13 cellular contexts compared by ENCODE assay signal in genomic region chr17:19264277-19264676, GRCh38. TPM values are rescaled to one million over a fixed set of nuclear protein-coding genes. Genes with fewer than 3 reads are reported as not detected.
DNase-seq lines count a peak whose midpoint lies in the region; ATAC-seq and TF ChIP-seq lines count a peak whose summit lies in the region.
"Had no signal": no experiment of that assay in that cellular context is flagged by ENCODE, and none has a peak within 500 bp of the region (broad histone marks: within the 10 kb centered on the region; RNA-seq: fewer than 3 reads in every experiment).

No MANE protein-coding gene starts in this region.

- peaks cover 7% of the 10 kb centered on the region for H3K27me3 Mint-ChIP-seq in glutamatergic neuron (ENCODE audit: unreplicated experiment)
- peaks cover 8% of the 10 kb centered on the region for H3K27me3 Mint-ChIP-seq in activated T-cell treated with anti-CD3 and anti-CD28 coated beads, Interleukin-2, amount 50 U/mL, for 4 hours (ENCODE audit: low read depth)
- H3K27me3 Mint-ChIP-seq in activated T-cell treated with anti-CD3 and anti-CD28 coated beads, Interleukin-2, amount 50 U/mL, for 72 hours (ENCODE audit: low read depth) = peaks cover 58% of the 10 kb centered on the region

- TF ChIP-seq EP300 in sigmoid colon (IDR thresholded peaks at IDR 0.05) = no peak

- no peaks in the 10 kb centered on the region for H3K27me3 ChIP-seq in heart left ventricle
- H3K27me3 ChIP-seq in sigmoid colon = no peaks in the 10 kb centered on the region
- H3K27me3 ChIP-seq in uterus = no peaks in the 10 kb centered on the region

- peaks cover 5% of the 10 kb centered on the region for H3K36me3 Mint-ChIP-seq in glutamatergic neuron (ENCODE audit: unreplicated experiment)
- peaks cover 4% of the 10 kb centered on the region for H3K36me3 Mint-ChIP-seq in activated T-cell treated with anti-CD3 and anti-CD28 coated beads, Interleukin-2, amount 50 U/mL, for 4 hours (ENCODE audit: insufficient read depth)
- no peaks in the 10 kb centered on the region for H3K36me3 Mint-ChIP-seq in activated T-cell treated with anti-CD3 and anti-CD28 coated beads, Interleukin-2, amount 50 U/mL, for 72 hours (ENCODE audit: insufficient read depth in 2 of 2)

- H3K36me3 ChIP-seq in heart left ventricle = no peaks in the 10 kb centered on the region
- no peaks in the 10 kb centered on the region for H3K36me3 ChIP-seq in sigmoid colon
- H3K36me3 ChIP-seq in uterus = no peaks in the 10 kb centered on the region

- no peak overlapping the region for H3K4me3 ChIP-seq in heart left ventricle
- H3K4me3 ChIP-seq in sigmoid colon = no peak overlapping the region
- H3K4me3 ChIP-seq in uterus = no peak overlapping the region

- WGBS in heart left ventricle, 4 donors = 34 to 45% (median 39%) methylated on average over 3 of the region's 3 CpGs
- 60 to 61% methylated on average over 3 of the region's 3 CpGs for WGBS in sigmoid colon, 2 donors

- TF ChIP-seq CTCF in heart left ventricle (IDR thresholded peaks at IDR 0.05) (no peak), glutamatergic neuron (IDR thresholded peaks at IDR 0.05; ENCODE audit: partially characterized antibody, unreplicated experiment) (no peak), sigmoid colon (IDR thresholded peaks at IDR 0.05) (no peak), uterus (IDR thresholded peaks at IDR 0.05) (no peak)

- peaks cover 8% of the 10 kb centered on the region for H3K4me1 Mint-ChIP-seq in glutamatergic neuron (ENCODE audit: low read depth, unreplicated experiment)
- peaks cover 8% of the 10 kb centered on the region for H3K4me1 Mint-ChIP-seq in activated T-cell treated with anti-CD3 and anti-CD28 coated beads, Interleukin-2, amount 50 U/mL, for 4 hours (ENCODE audit: low read depth)
- peaks cover 13% of the 10 kb centered on the region for H3K4me1 Mint-ChIP-seq in activated T-cell treated with anti-CD3 and anti-CD28 coated beads, Interleukin-2, amount 50 U/mL, for 72 hours (ENCODE audit: low read depth)

- ATAC-seq in heart left ventricle = no peak
- ATAC-seq in activated T-cell treated with anti-CD3 and anti-CD28 coated beads, Interleukin-2, amount 50 U/mL, for 4 hours = no peak
- no peak for ATAC-seq in GM18505 (IDR thresholded peaks at IDR 0.05; ENCODE audit: unreplicated experiment)
- ATAC-seq in activated T-cell treated with anti-CD3 and anti-CD28 coated beads, Interleukin-2, amount 50 U/mL, for 72 hours (replicated peaks in 1 of 2) = no peak
- ATAC-seq: Panc1 had no signal

- intact Hi-C loops in heart left ventricle (cut with DNase I) (loop anchor here in 1 of 10 donors (5.0 kb wide), 1 partner anchor 83 kb away; no protein-coding TSS in a partner anchor), cardiac septum (cut with DNase I) (no loop called here), sigmoid colon (cut with DNase I) (no loop called here), uterus (cut with DNase I; ENCODE audit: low total_unique reads) (no loop called here)

- peaks cover 2% of the 10 kb centered on the region for H3K9me3 Mint-ChIP-seq in glutamatergic neuron (ENCODE audit: unreplicated experiment)
- H3K9me3 Mint-ChIP-seq in activated T-cell treated with anti-CD3 and anti-CD28 coated beads, Interleukin-2, amount 50 U/mL, for 4 hours = no peaks in the 10 kb centered on the region
- H3K9me3 Mint-ChIP-seq in activated T-cell treated with anti-CD3 and anti-CD28 coated beads, Interleukin-2, amount 50 U/mL, for 72 hours = no peaks in the 10 kb centered on the region
- H3K9me3 Mint-ChIP-seq: memory B cell had no signal

- no peak for TF ChIP-seq POLR2A in heart left ventricle (IDR thresholded peaks at IDR 0.05)
- TF ChIP-seq POLR2A in sigmoid colon (IDR thresholded peaks at IDR 0.05) = no peak
- no peak for TF ChIP-seq POLR2A in uterus (IDR thresholded peaks at IDR 0.05)
- no peak for TF ChIP-seq POLR2A in GM18505 (IDR thresholded peaks at IDR 0.05; ENCODE audit: borderline replicate concordance, extremely low read depth, insufficient read depth, insufficient read length)

- H3K4me3 Mint-ChIP-seq in glutamatergic neuron (ENCODE audit: unreplicated experiment) = no peak overlapping the region
- no peak overlapping the region for H3K4me3 Mint-ChIP-seq in activated T-cell treated with anti-CD3 and anti-CD28 coated beads, Interleukin-2, amount 50 U/mL, for 4 hours
- H3K4me3 Mint-ChIP-seq in activated T-cell treated with anti-CD3 and anti-CD28 coated beads, Interleukin-2, amount 50 U/mL, for 72 hours = peak overlapping the region in 1 of 2 donors; percentile 48
- H3K4me3 Mint-ChIP-seq: activated naive CD8-positive, alpha-beta T cell; memory B cell had no signal

- peak in 1 of 5 donors; percentile 8 for DNase-seq in heart left ventricle
- DNase-seq in cardiac septum (ENCODE audit: low spot score) = no peak
- no peak for DNase-seq in glutamatergic neuron
- no peak for DNase-seq in sigmoid colon
- no peak for DNase-seq in uterus
- no peak for DNase-seq in activated T-cell treated with anti-CD3 and anti-CD28 coated beads, Interleukin-2, amount 50 U/mL, for 4 hours
- no peak for DNase-seq in activated T-cell treated with anti-CD3 and anti-CD28 coated beads, Interleukin-2, amount 50 U/mL, for 72 hours
- DNase-seq: NCI-H524 treated with DMSO at 0.1 percent for 48 hours, occipital lobe had no signal

- H3K4me1 ChIP-seq in heart left ventricle = peaks cover 32 to 96% (median 77%) of the 10 kb centered on the region in 12 donors
- peaks cover 0 to 90% (median 80%) of the 10 kb centered on the region in 4 donors for H3K4me1 ChIP-seq in sigmoid colon
- H3K4me1 ChIP-seq in uterus = peaks cover 27 to 37% of the 10 kb centered on the region in 2 donors

- H3K9me3 ChIP-seq in heart left ventricle = no peaks in the 10 kb centered on the region
- no peaks in the 10 kb centered on the region for H3K9me3 ChIP-seq in sigmoid colon
- no peaks in the 10 kb centered on the region for H3K9me3 ChIP-seq in uterus

- peak overlapping the region; percentile 5 for H3K27ac Mint-ChIP-seq in glutamatergic neuron (ENCODE audit: unreplicated experiment)
- no peak overlapping the region for H3K27ac Mint-ChIP-seq in activated T-cell treated with anti-CD3 and anti-CD28 coated beads, Interleukin-2, amount 50 U/mL, for 72 hours
- H3K27ac Mint-ChIP-seq: activated naive CD8-positive, alpha-beta T cell; memory B cell had no signal

- H3K27ac ChIP-seq in heart left ventricle (peak overlapping the region; percentile 23 to 84 (median 62)), sigmoid colon (peak overlapping the region; percentile 61 to 89 (median 84)), uterus (peak overlapping the region; percentile 79 to 88)

RNA-seq across cellular contexts. Expression of gene EPN2, which starts 27.1 kb away (rescaled TPM):
- total RNA-seq in heart left ventricle = 100 to 1,000 TPM in 1 of 9 donors, 10 to 100 TPM in 8; 43.9 to 114 (median 73.9) TPM
- 10 to 100 TPM; 26.4 to 37.9 TPM for polyA plus RNA-seq in heart left ventricle
- 78.4 TPM for total RNA-seq in cardiac septum
- total RNA-seq in glutamatergic neuron (ENCODE audit: unreplicated experiment) = 45.2 TPM
- 10 to 100 TPM; 31.7 to 55.4 (median 47.6) TPM for total RNA-seq in sigmoid colon
- polyA plus RNA-seq in sigmoid colon = 10 to 100 TPM; 12.0 to 22.1 (median 15.3) TPM
- 100 to 1,000 TPM in 2 of 4 donors, 10 to 100 TPM in 2; 25.6 to 145 (median 84.1) TPM for total RNA-seq in uterus
- total RNA-seq in activated T-cell treated with anti-CD3 and anti-CD28 coated beads, Interleukin-2, amount 50 U/mL, for 4 hours = 1 to 10 TPM; 6.1 to 9.5 (median 7.2) TPM
- total RNA-seq in activated T-cell treated with anti-CD3 and anti-CD28 coated beads, Interleukin-2, amount 50 U/mL, for 72 hours = 1 to 10 TPM; 5.3 to 9.0 TPM
